ENCODE assay signal across 8 cellular contexts in the genomic region with DNA sequence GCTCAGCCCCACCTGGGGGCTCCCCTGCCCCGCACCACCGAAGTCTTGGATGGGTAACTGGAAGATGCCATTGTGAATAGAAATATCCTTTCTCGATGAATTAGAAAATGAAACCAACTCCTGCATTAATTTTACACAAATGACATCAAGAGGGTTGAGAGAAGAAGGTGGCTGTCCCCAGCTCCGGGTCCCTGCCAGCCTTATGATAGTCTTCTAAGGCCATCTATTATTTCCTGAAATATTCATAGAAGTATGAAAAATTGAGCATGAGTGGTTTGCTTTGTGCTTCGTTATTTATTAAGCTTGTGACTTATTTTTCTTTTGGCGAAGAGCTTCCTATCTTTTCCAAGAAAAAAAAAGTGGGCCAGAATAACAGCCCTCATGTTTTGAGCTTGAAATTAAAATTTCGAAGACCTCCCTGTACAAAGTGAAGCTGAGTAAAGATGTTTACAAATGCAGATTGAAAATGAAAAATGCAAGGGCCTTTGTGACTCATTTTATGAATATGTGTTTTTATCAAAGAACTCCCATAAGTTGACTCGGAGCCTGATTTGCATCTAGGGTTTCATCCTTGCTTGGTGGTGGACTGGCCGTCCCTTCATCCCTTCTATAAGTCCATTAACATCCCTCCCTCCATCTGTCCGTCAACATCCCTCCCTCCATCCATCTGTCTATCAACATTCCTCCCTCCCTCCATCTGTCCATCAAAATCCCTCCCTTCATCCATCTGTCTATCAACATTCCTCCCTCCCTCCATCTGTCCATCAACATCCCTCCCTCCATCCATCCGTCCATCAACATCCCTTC. TPM values are rescaled to one million over a fixed set of nuclear protein-coding genes. Genes with fewer than 3 reads are reported as not detected.
A peak's percentile ranks its signal among the peaks of the same experiment; 100 is the strongest.
DNase-seq lines count a peak whose midpoint lies in the region; ATAC-seq and TF ChIP-seq lines count a peak whose summit lies in the region.

No MANE protein-coding gene starts in this region.

- no peak overlapping the region for H2BK120ac ChIP-seq in mesendoderm (ENCODE audit: low read depth, low read length)

- H3K4me3 ChIP-seq in astrocyte of the cerebellum (ENCODE audit: low read depth, low read length) (peak overlapping the region; percentile 47), mesendoderm (ENCODE audit: low read length) (no peak overlapping the region)

- no peaks in the 10 kb centered on the region for H3K79me2 ChIP-seq in mesendoderm (ENCODE audit: control insufficient read depth, insufficient read depth, low read length)

- H2BK5ac ChIP-seq in mesendoderm (ENCODE audit: low read length): no peak overlapping the region

- no peak overlapping the region for H3K9ac ChIP-seq in mesendoderm (ENCODE audit: low read length)

- H2BK15ac ChIP-seq in mesendoderm (replicated peaks; ENCODE audit: low read depth): no peak overlapping the region

- WGBS in mesendoderm (ENCODE audit: extremely low coverage, insufficient coverage, low lambda C conversion rate): 100% methylated on average over 1 of the region's 11 CpGs

- H3K27me3 ChIP-seq in mesendoderm (ENCODE audit: insufficient read depth, low read length, poor library complexity): no peaks in the 10 kb centered on the region

- no peaks in the 10 kb centered on the region for H3K4me1 ChIP-seq in mesendoderm (ENCODE audit: control insufficient read depth, low read depth, low read length)

- no peaks in the 10 kb centered on the region for H3K79me1 ChIP-seq in mesendoderm (ENCODE audit: low read length)

- H3K4ac ChIP-seq in mesendoderm (ENCODE audit: low read depth, low read length): no peak overlapping the region

- in situ Hi-C loops in astrocyte of the cerebellum (cut with HindIII; ENCODE audit: low sequenced_read_pairs): no loop called here

- H4K8ac ChIP-seq in mesendoderm (ENCODE audit: low read depth, low read length): no peak overlapping the region

- no peaks in the 10 kb centered on the region for H3K36me3 ChIP-seq in mesendoderm (ENCODE audit: control insufficient read depth, insufficient read depth, low read length)

- no peak overlapping the region for H4K5ac ChIP-seq in mesendoderm (ENCODE audit: low read length)

- no peak overlapping the region for H2AK5ac ChIP-seq in mesendoderm (ENCODE audit: low read length)

- no peak overlapping the region for H3K56ac ChIP-seq in mesendoderm (ENCODE audit: low read length)

- H3K4me2 ChIP-seq in mesendoderm (ENCODE audit: low read length): peak overlapping the region; percentile 42

- no peak overlapping the region for H3K23ac ChIP-seq in mesendoderm (ENCODE audit: low read length)

- DNase-seq in astrocyte of the cerebellum (ENCODE audit: low read depth) (no peak), mesendoderm (no peak), amygdala (lab: John Stamatoyannopoulos, UW) (no peak), HUDEP-2 (lab: John Stamatoyannopoulos, UW; ENCODE audit: unreplicated experiment in 76 of 76) (no peak), NCI-H69 (lab: John Stamatoyannopoulos, UW) (no peak)

- H3K27ac ChIP-seq in mesendoderm (ENCODE audit: low read depth, low read length): no peak overlapping the region

- ATAC-seq in GM19025 (IDR thresholded peaks at IDR 0.05; ENCODE audit: low read depth, unreplicated experiment) (peak; percentile 33), HG03039 (IDR thresholded peaks at IDR 0.05; ENCODE audit: unreplicated experiment) (peak; percentile 19), GM18858 (IDR thresholded peaks at IDR 0.05; ENCODE audit: unreplicated experiment) (no peak)

- no peak overlapping the region for H3K18ac ChIP-seq in mesendoderm (ENCODE audit: low read length)

- no peak for TF ChIP-seq CTCF in astrocyte of the cerebellum (IDR thresholded peaks at IDR 0.05; ENCODE audit: low read depth, low read length, missing control alignments)

RNA-seq across cellular contexts. Expression of a gene that starts 20.5 kb away (rescaled TPM):
- 1.6 TPM for polyA plus RNA-seq in mesendoderm (2013, experiment 1 of 2)
- 1.2 TPM for polyA plus RNA-seq in mesendoderm (2013, experiment 2 of 2)
